24 cellular contexts compared by ENCODE assay signal in genomic region chr12:117014342-117014887, GRCh38.
"Had no signal": no experiment of that assay in that cellular context is flagged by ENCODE, and none has a peak within 500 bp of the region (broad histone marks: within the 10 kb centered on the region; RNA-seq: fewer than 3 reads in every experiment).

No MANE protein-coding gene starts in this region.

- H3K9me3 ChIP-seq: SK-N-SH had no signal

- H3K4me2 ChIP-seq: KMS-11, SK-N-SH had no signal

- H3K4me1 Mint-ChIP-seq: activated naive CD4-positive, alpha-beta T cell treated with anti-CD3 and anti-CD28 coated beads, Interleukin-2, amount 50 U/mL, for 24 hours had no signal

- H3K27me3 Mint-ChIP-seq: activated CD8-positive, alpha-beta T cell treated with anti-CD3 and anti-CD28 coated beads for 36 hours; activated naive CD4-positive, alpha-beta T cell treated with anti-CD3 and anti-CD28 coated beads, Interleukin-2, amount 50 U/mL, for 24 hours had no signal

- H3K4me3 Mint-ChIP-seq: activated CD8-positive, alpha-beta T cell treated with anti-CD3 and anti-CD28 coated beads for 36 hours; activated naive CD4-positive, alpha-beta T cell treated with anti-CD3 and anti-CD28 coated beads, Interleukin-2, amount 50 U/mL, for 24 hours; activated T-cell treated with anti-CD3 and anti-CD28 coated beads, Interleukin-2, amount 50 U/mL, for 72 hours had no signal

- H3K9ac ChIP-seq: KMS-11, SK-N-SH had no signal

- H3K27ac Mint-ChIP-seq: activated CD8-positive, alpha-beta T cell treated with anti-CD3 and anti-CD28 coated beads for 36 hours; activated naive CD4-positive, alpha-beta T cell treated with anti-CD3 and anti-CD28 coated beads, Interleukin-2, amount 50 U/mL, for 24 hours; activated T-cell treated with anti-CD3 and anti-CD28 coated beads, Interleukin-2, amount 50 U/mL, for 72 hours; activated T-helper 2 cell treated with anti-CD3 and anti-CD28 coated beads, Interferon-gamma antibody, Interleukin-2, Interleukin-4, amounts not matched to agents 10 μg/mL and 5 μg/mL and 100 μg/mL, durations not matched to agents 14 hours and 24 hours and 36 hours had no signal

- ATAC-seq: activated CD4-positive, CD25-positive, alpha-beta regulatory T cell treated with anti-CD3 and anti-CD28 coated beads, Interleukin-2, amount 50 U/mL, for 24 hours; activated CD8-positive, alpha-beta T cell treated with anti-CD3 and anti-CD28 coated beads for 36 hours; activated T-cell treated with anti-CD3 and anti-CD28 coated beads, Interleukin-2, amount 50 U/mL, for 72 hours; Panc1; Right ventricle myocardium inferior had no signal

- H3K4me3 ChIP-seq: cardiac muscle cell had no signal

- H3K27ac ChIP-seq: brain microvascular endothelial cell, cardiac muscle cell, KMS-11 had no signal

- DNase-seq: activated CD4-positive, alpha-beta T cell treated with anti-CD3 and anti-CD28 coated beads for 4 hours; activated CD8-positive, alpha-beta memory T cell treated with anti-CD3 and anti-CD28 coated beads, Interleukin-2, amount 50 U/mL, for 4 hours; activated CD8-positive, alpha-beta T cell treated with anti-CD3 and anti-CD28 coated beads for 36 hours; activated T-cell treated with anti-CD3 and anti-CD28 coated beads, Interleukin-2, amount 50 U/mL, for 72 hours; amniotic stem cell; brain microvascular endothelial cell; NCI-H1092; NCI-H1417; NCI-H1930; NCI-H2171 treated with DMSO at 0.1 percent for 48 hours; NCI-H226; NCI-H510A; NCI-H526 treated with DMSO at 0.1 percent for 48 hours; NCI-H82; OCI-M1; RPMI8226; SK-N-SH had no signal

- H3K36me3 ChIP-seq: cardiac muscle cell had no signal

- H3K9me3 Mint-ChIP-seq: activated naive CD4-positive, alpha-beta T cell treated with anti-CD3 and anti-CD28 coated beads, Interleukin-2, amount 50 U/mL, for 24 hours had no signal

- H3K27me3 ChIP-seq: brain microvascular endothelial cell, cardiac muscle cell had no signal
